Comparison of ENCODE assay signal across 8 cellular contexts in genomic region chr6:112541847-112542246, GRCh38.
DNase-seq lines count a peak whose midpoint lies in the region; FAIRE-seq and TF ChIP-seq lines count a peak whose summit lies in the region.
"Not testable (repeated sequence)": the region's sequence is repeated elsewhere in the genome, so short reads cannot be mapped to it uniquely, and the experiment has no call there.

No MANE protein-coding gene starts in this region.

- H3K9me3 Mint-ChIP-seq in activated CD4-positive, alpha-beta memory T cell treated with anti-CD3 and anti-CD28 coated beads for 36 hours, result not testable (repeated sequence)

- H3K27ac Mint-ChIP-seq in activated CD4-positive, alpha-beta memory T cell treated with anti-CD3 and anti-CD28 coated beads for 36 hours, result not testable (repeated sequence)

- H3K4me3 ChIP-seq in Jurkat, Clone E6-1 (ENCODE audit: low read length); epithelial cell of proximal tubule (ENCODE audit: low read depth, low read length): not testable (repeated sequence)

- TF ChIP-seq CTCF in D721Med (IDR thresholded peaks at IDR 0.05; ENCODE audit: insufficient read depth, missing control alignments) (peak; percentile 12), GM12872 (IDR thresholded peaks at IDR 0.05; ENCODE audit: insufficient read depth, low read depth, low read length) (peak; percentile 39; the same call in 2 of the 3 replicates), epithelial cell of proximal tubule (conservative IDR thresholded peaks at IDR 0.05; ENCODE audit: low read depth, low read length) (peak; percentile 10)

- H3K4me1 Mint-ChIP-seq in activated CD4-positive, alpha-beta memory T cell treated with anti-CD3 and anti-CD28 coated beads for 36 hours (ENCODE audit: low read depth), result not testable (repeated sequence)

- intact Hi-C loops in activated CD4-positive, alpha-beta memory T cell treated with anti-CD3 and anti-CD28 coated beads for 36 hours (cut with micrococcal nuclease); posterior vena cava (cut with DNase I): not testable (repeated sequence)

- DNase-seq in D721Med (ENCODE audit: insufficient read length, low spot score); epithelial cell of proximal tubule (ENCODE audit: low read depth): not testable (repeated sequence)
- DNase-seq in Jurkat, Clone E6-1 (ENCODE audit: low read depth, low spot score), result peak; percentile 6
- peak; percentile 1 for DNase-seq in NCI-H69 (lab: John Stamatoyannopoulos, UW)
- DNase-seq in SK-MEL-5 (ENCODE audit: low read depth, low spot score), result peak; percentile 32
- DNase-seq in activated CD4-positive, alpha-beta memory T cell treated with anti-CD3 and anti-CD28 coated beads for 36 hours, result peak; percentile 11
- DNase-seq in posterior vena cava (ENCODE audit: low spot score), result peak; percentile 58

- CTCF ChIA-PET in activated CD4-positive, alpha-beta memory T cell treated with anti-CD3 and anti-CD28 coated beads for 36 hours (lab: Charles Lee), result interaction anchor here (1.1 kb wide), 1 partner anchor 19 kb away, joined by 3 read pairs; no protein-coding TSS in a partner anchor

- in situ Hi-C loops in SK-MEL-5 (cut with HindIII; ENCODE audit: low pct_unique_long_range_greater_than_20kb, low sequenced_read_pairs), result not testable (repeated sequence)

- not testable (repeated sequence) for H3K36me3 Mint-ChIP-seq in activated CD4-positive, alpha-beta memory T cell treated with anti-CD3 and anti-CD28 coated beads for 36 hours

- not testable (repeated sequence) for H3K4me3 Mint-ChIP-seq in activated CD4-positive, alpha-beta memory T cell treated with anti-CD3 and anti-CD28 coated beads for 36 hours

- POLR2A ChIA-PET in activated CD4-positive, alpha-beta memory T cell treated with anti-CD3 and anti-CD28 coated beads for 36 hours (lab: Charles Lee), result not testable (repeated sequence)

- FAIRE-seq in D721Med (lab: Jason Lieb, UNC), result not testable (repeated sequence)

- not testable (repeated sequence) for H3K27me3 Mint-ChIP-seq in activated CD4-positive, alpha-beta memory T cell treated with anti-CD3 and anti-CD28 coated beads for 36 hours
